ENCODE assay signal across 21 cellular contexts in genomic region chr11:126830216-126830615, GRCh38.
DNase-seq lines count a peak whose midpoint lies in the region; ATAC-seq and TF ChIP-seq lines count a peak whose summit lies in the region.
"Had no signal": no experiment of that assay in that cellular context is flagged by ENCODE, and none has a peak within 500 bp of the region (broad histone marks: within the 10 kb centered on the region; RNA-seq: fewer than 3 reads in every experiment).

No MANE protein-coding gene starts in this region.

- H3K4me3 ChIP-seq in AG10803 (ENCODE audit: low read length) = no peak overlapping the region
- H3K4me3 ChIP-seq: K562 had no signal

- peak; percentile 87 for DNase-seq in NCI-H2107 treated with DMSO at 0.1 percent for 48 hours (lab: John Stamatoyannopoulos, UW; ENCODE audit: unreplicated experiment)
- no peak for DNase-seq in NCI-H2107 (lab: John Stamatoyannopoulos, UW)
- peak; percentile 65 for DNase-seq in AG10803 (ENCODE audit: low read depth)
- peak; percentile 40 for DNase-seq in GM04504 (ENCODE audit: low read depth)
- peak; percentile 35 for DNase-seq in NCI-H82 treated with DMSO at 0.1 percent for 48 hours (lab: John Stamatoyannopoulos, UW; ENCODE audit: unreplicated experiment)
- DNase-seq in activated CD4-positive, CD25-positive, alpha-beta regulatory T cell (lab: John Stamatoyannopoulos, UW) = no peak
- DNase-seq: 8988T; BE2C; C1 segment of cervical spinal cord; CD4-positive, CD25-positive, alpha-beta regulatory T cell; CD8-positive, alpha-beta memory T cell; COR-L47; DMS 273 treated with DMSO at 0.1 percent for 48 hours; DMS53; DND-41; EL; H9; IMR-90 had no signal

- no peak for ATAC-seq in GM18858 (IDR thresholded peaks at IDR 0.05; ENCODE audit: unreplicated experiment)
- ATAC-seq in HG03097 (IDR thresholded peaks at IDR 0.05; ENCODE audit: low FRiP score, unreplicated experiment) = no peak
- ATAC-seq: K562 had no signal

- no peak for TF ChIP-seq CTCF in AG10803 (conservative IDR thresholded peaks at IDR 0.05; ENCODE audit: low read length)

Comparison
In these comparisons a context has a peak if more than half of its experiments do, and no peak if none do; other contexts are left out.
1. DNase-seq: peak in NCI-H2107 treated with DMSO at 0.1 percent for 48 hours (single experiment), AG10803 (single experiment), GM04504 (single experiment) and NCI-H82 treated with DMSO at 0.1 percent for 48 hours (single experiment); none in NCI-H2107 (single experiment) and activated CD4-positive, CD25-positive, alpha-beta regulatory T cell (0 of 4).